8 cellular contexts compared by ENCODE assay signal in the genomic region with DNA sequence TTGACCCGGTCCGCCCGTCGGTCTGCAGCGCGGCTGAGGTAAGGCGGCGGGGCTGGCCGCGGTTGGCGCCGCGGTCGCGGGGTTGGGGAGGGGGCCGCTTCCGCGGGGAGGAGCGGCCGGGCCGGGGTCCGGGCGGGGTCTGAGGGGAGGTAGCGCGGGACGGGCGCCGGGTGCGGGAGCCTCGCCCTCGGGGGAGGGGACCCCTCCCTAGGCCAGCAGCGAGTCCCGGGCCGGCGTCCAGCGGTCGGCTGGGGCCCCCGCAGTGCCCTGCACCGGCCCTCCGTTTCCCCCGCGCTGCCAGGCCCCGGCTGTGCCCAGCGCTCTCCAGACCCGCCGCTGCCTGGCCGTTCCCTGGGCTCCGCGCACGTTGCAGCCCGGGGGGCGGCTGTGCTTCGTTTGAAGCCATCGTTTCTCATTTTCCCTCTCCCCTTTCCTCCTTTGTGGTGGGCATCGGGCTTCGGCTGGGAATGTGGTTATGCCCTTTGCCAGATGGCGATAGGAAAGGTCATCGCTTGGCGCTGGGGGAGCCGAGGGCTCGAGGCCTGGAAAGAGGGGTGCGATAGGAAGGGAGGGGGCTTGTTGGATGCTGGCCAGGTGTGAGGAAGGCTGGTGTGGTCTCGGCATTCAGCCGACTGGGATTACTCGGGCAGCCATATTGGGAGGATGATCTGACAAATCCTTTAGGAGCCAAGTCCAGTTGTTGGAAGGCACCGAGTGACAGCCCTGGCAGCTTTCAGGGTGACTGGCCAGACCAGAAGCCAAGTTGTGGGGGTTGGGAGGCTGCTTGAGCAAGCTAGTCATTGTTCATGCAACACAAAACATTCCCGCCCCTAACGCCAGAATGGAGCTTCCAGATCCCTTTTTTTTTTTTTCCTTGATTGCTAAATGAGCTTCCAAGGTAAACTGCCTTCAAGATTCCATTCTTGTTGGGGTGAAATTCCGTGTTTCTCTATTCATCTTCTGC. TPM values are rescaled to one million over a fixed set of nuclear protein-coding genes. Genes with fewer than 3 reads are reported as not detected.
DNase-seq lines count a peak whose midpoint lies in the region; ATAC-seq and TF ChIP-seq lines count a peak whose summit lies in the region.

No MANE protein-coding gene starts in this region.

- H4K20me1 ChIP-seq in neural cell (ENCODE audit: insufficient read depth), result peaks cover 20% of the 10 kb centered on the region

- no peaks in the 10 kb centered on the region for H3K36me3 Mint-ChIP-seq in activated naive CD8-positive, alpha-beta T cell treated with anti-CD3 and anti-CD28 coated beads for 36 hours

- H3K4me3 Mint-ChIP-seq in activated naive CD8-positive, alpha-beta T cell treated with anti-CD3 and anti-CD28 coated beads for 36 hours, result peak overlapping the region; percentile 78

- peak overlapping the region; percentile 75 for H3K4me2 ChIP-seq in neural cell (ENCODE audit: low read length)

- no peaks in the 10 kb centered on the region for H3K9me2 ChIP-seq in neural cell (ENCODE audit: insufficient read depth, low read length)

- peaks cover 45% of the 10 kb centered on the region for H3K79me2 ChIP-seq in neural cell (replicated peaks; ENCODE audit: insufficient read depth, low read length)

- peak; percentile 13 for ATAC-seq in HG03135 (IDR thresholded peaks at IDR 0.05; ENCODE audit: unreplicated experiment)
- ATAC-seq in aorta (ENCODE audit: low FRiP score), result peak; percentile 81

- H3K27me3 Mint-ChIP-seq in activated naive CD8-positive, alpha-beta T cell treated with anti-CD3 and anti-CD28 coated beads for 36 hours, result peaks cover 14% of the 10 kb centered on the region

- H3K4me3 ChIP-seq in NT2/D1 (ENCODE audit: insufficient read length, low read depth) (peak overlapping the region; percentile 82), neural cell (ENCODE audit: low read length) (peak overlapping the region; percentile 99), aorta (ENCODE audit: low read length in 2 of 2) (peak overlapping the region; percentile 84 to 97)

- H3K36me3 ChIP-seq in NT2/D1 (ENCODE audit: insufficient read depth, insufficient read length, low read length), result no peaks in the 10 kb centered on the region
- H3K36me3 ChIP-seq in neural cell (ENCODE audit: insufficient read depth, low read length), result no peaks in the 10 kb centered on the region
- no peaks in the 10 kb centered on the region for H3K36me3 ChIP-seq in aorta (ENCODE audit: control insufficient read depth in 1 of 2, insufficient read depth in 2 of 2, low read length in 1 of 2)

- H3F3A ChIP-seq in neural cell (ENCODE audit: insufficient read depth, low read length, poor library complexity, severe bottlenecking), result peaks cover 9% of the 10 kb centered on the region

- H3K9me3 ChIP-seq in NT2/D1 (ENCODE audit: insufficient read depth, low read length), result no peaks in the 10 kb centered on the region
- no peaks in the 10 kb centered on the region for H3K9me3 ChIP-seq in neural cell (ENCODE audit: low read length)
- H3K9me3 ChIP-seq in aorta (ENCODE audit: control insufficient read depth, low read length), result no peaks in the 10 kb centered on the region

- no peak for TF ChIP-seq RAD21 in neural cell (conservative IDR thresholded peaks at IDR 0.05)

- H3K9me3 Mint-ChIP-seq in activated naive CD8-positive, alpha-beta T cell treated with anti-CD3 and anti-CD28 coated beads for 36 hours, result no peaks in the 10 kb centered on the region

- intact Hi-C loops in aorta (cut with DNase I), result loop anchor here (1.0 to 10.0 kb wide), 3 partner anchors 74 to 126 kb away; no protein-coding TSS in a partner anchor

- H3K4me1 Mint-ChIP-seq in activated naive CD8-positive, alpha-beta T cell treated with anti-CD3 and anti-CD28 coated beads for 36 hours, result peaks cover 28% of the 10 kb centered on the region

- H3K4me1 ChIP-seq in NT2/D1 (ENCODE audit: insufficient read depth, insufficient read length) (no peaks in the 10 kb centered on the region), aorta (ENCODE audit: control insufficient read depth in 1 of 2, insufficient read depth in 2 of 2, low read length in 2 of 2) (no peaks in the 10 kb centered on the region)

- peak overlapping the region; percentile 72 for H2AFZ ChIP-seq in neural cell (ENCODE audit: low read depth, low read length)

- DNase-seq in activated gamma-delta T cell treated with Interleukin-2 at 50 U/mL for 16 hours (peak; percentile 5), activated gamma-delta T cell (lab: John Stamatoyannopoulos, UW) (no peak), NT2/D1 (ENCODE audit: low read depth, low spot score) (no peak), glomerular endothelial cell (ENCODE audit: extremely low read depth, low read depth, low spot score) (peak; percentile 78), aorta (peak; percentile 96)
- peak; percentile 27 for DNase-seq in activated naive CD8-positive, alpha-beta T cell treated with anti-CD3 and anti-CD28 coated beads for 36 hours

- peak overlapping the region; percentile 55 for H3K27ac Mint-ChIP-seq in activated naive CD8-positive, alpha-beta T cell treated with anti-CD3 and anti-CD28 coated beads for 36 hours

- H3K27me3 ChIP-seq in NT2/D1 (ENCODE audit: insufficient read depth, insufficient read length) (no peaks in the 10 kb centered on the region), neural cell (ENCODE audit: insufficient read depth, low read depth, low read length) (no peaks in the 10 kb centered on the region), aorta (ENCODE audit: control insufficient read depth in 1 of 2, insufficient read depth in 2 of 2, low read length in 1 of 2) (no peaks in the 10 kb centered on the region)

- 1% methylated on average over 42 to 69 of the region's 69 CpGs for WGBS in aorta, 2 donors

- TF ChIP-seq CTCF in neural cell (IDR thresholded peaks at IDR 0.05; ENCODE audit: poor library complexity, severe bottlenecking), result no peak

- H3K9ac ChIP-seq in NT2/D1 (ENCODE audit: insufficient read length, low read depth), result peak overlapping the region; percentile 92
- H3K9ac ChIP-seq in neural cell (ENCODE audit: low read length), result peak overlapping the region; percentile 100

- peak overlapping the region; percentile 100 for H3K27ac ChIP-seq in neural cell (ENCODE audit: low read length)
- peak overlapping the region; percentile 99 to 100 for H3K27ac ChIP-seq in aorta (ENCODE audit: low read depth in 1 of 2, low read length in 2 of 2)

- no peak for TF ChIP-seq EP300 in neural cell (conservative IDR thresholded peaks at IDR 0.05; ENCODE audit: poor library complexity, severe bottlenecking)

TF ChIP-seq in neural cell, 6 proteins besides CTCF, POLR2A, EP300 and RAD21:
- no peak for TF ChIP-seq EZH2 (IDR thresholded peaks at IDR 0.05; ENCODE audit: borderline replicate concordance, insufficient read depth, low read length, poor library complexity, severe bottlenecking)
- TF ChIP-seq TAF1 (IDR thresholded peaks at IDR 0.05; ENCODE audit: low read depth), result no peak
- peak; percentile 6 for TF ChIP-seq SMC3 (conservative IDR thresholded peaks at IDR 0.05; ENCODE audit: poor library complexity)
- TF ChIP-seq, protein P1, sequence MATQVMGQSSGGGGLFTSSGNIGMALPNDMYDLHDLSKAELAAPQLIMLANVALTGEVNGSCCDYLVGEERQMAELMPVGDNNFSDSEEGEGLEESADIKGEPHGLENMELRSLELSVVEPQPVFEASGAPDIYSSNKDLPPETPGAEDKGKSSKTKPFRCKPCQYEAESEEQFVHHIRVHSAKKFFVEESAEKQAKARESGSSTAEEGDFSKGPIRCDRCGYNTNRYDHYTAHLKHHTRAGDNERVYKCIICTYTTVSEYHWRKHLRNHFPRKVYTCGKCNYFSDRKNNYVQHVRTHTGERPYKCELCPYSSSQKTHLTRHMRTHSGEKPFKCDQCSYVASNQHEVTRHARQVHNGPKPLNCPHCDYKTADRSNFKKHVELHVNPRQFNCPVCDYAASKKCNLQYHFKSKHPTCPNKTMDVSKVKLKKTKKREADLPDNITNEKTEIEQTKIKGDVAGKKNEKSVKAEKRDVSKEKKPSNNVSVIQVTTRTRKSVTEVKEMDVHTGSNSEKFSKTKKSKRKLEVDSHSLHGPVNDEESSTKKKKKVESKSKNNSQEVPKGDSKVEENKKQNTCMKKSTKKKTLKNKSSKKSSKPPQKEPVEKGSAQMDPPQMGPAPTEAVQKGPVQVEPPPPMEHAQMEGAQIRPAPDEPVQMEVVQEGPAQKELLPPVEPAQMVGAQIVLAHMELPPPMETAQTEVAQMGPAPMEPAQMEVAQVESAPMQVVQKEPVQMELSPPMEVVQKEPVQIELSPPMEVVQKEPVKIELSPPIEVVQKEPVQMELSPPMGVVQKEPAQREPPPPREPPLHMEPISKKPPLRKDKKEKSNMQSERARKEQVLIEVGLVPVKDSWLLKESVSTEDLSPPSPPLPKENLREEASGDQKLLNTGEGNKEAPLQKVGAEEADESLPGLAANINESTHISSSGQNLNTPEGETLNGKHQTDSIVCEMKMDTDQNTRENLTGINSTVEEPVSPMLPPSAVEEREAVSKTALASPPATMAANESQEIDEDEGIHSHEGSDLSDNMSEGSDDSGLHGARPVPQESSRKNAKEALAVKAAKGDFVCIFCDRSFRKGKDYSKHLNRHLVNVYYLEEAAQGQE (IDR thresholded peaks at IDR 0.05; ENCODE audit: borderline replicate concordance), result peak; percentile 49
- TF ChIP-seq POLR2AphosphoS5 (IDR thresholded peaks at IDR 0.05), result peak; percentile 13
- TF ChIP-seq MXI1 (conservative IDR thresholded peaks at IDR 0.05; ENCODE audit: poor library complexity, severe bottlenecking), result peak; percentile 39

RNA-seq across cellular contexts. Expression of a gene that starts 0.8 kb away (rescaled TPM):
- 10 to 100 TPM; 10.0 to 11.2 TPM for total RNA-seq in activated naive CD8-positive, alpha-beta T cell treated with anti-CD3 and anti-CD28 coated beads for 36 hours
- total RNA-seq in glomerular endothelial cell (37.7 and 42.1 TPM in 2 replicates), aorta (10 to 100 TPM; 60.0 to 67.6 TPM)
- polyA plus RNA-seq in neural cell (76.4 and 83.1 TPM in 2 replicates), aorta (10 to 100 TPM in 1 of 2 donors, 1 to 10 TPM in 1; 7.4 to 10.2 TPM)
- polyA minus RNA-seq in neural cell, result 241 and 299 TPM in 2 replicates

Comparison
In these comparisons a context has a peak if more than half of its experiments do, and no peak if none do; other contexts are left out.
1. DNase-seq: peak in activated gamma-delta T cell treated with Interleukin-2 at 50 U/mL for 16 hours (single experiment), activated naive CD8-positive, alpha-beta T cell treated with anti-CD3 and anti-CD28 coated beads for 36 hours (single experiment), glomerular endothelial cell (single experiment) and aorta (2 of 2); none in activated gamma-delta T cell (single experiment) and NT2/D1 (single experiment).
2. Peak in every context shown above with its lines, with median percentiles within 50 percentile points of each other: H3K4me3 ChIP-seq.